19 cellular contexts compared by ENCODE assay signal in genomic region chr15:101213570-101213969, GRCh38. TPM values are rescaled to one million over a fixed set of nuclear protein-coding genes. Genes with fewer than 3 reads are reported as not detected.
A peak's percentile ranks its signal among the peaks of the same experiment; 100 is the strongest.
DNase-seq lines count a peak whose midpoint lies in the region; ATAC-seq, FAIRE-seq and TF ChIP-seq lines count a peak whose summit lies in the region.
"Had no signal": no experiment of that assay in that cellular context is flagged by ENCODE, and none has a peak within 500 bp of the region (broad histone marks: within the 10 kb centered on the region; RNA-seq: fewer than 3 reads in every experiment).

No MANE protein-coding gene starts in this region.

- no peaks in the 10 kb centered on the region for H3K9me1 ChIP-seq in keratinocyte (ENCODE audit: control insufficient read depth, extremely low read depth, insufficient read depth, low read length)

- no peaks in the 10 kb centered on the region for H3K27me3 Mint-ChIP-seq in activated CD8-positive, alpha-beta T cell treated with anti-CD3 and anti-CD28 coated beads for 36 hours
- no peaks in the 10 kb centered on the region for H3K27me3 Mint-ChIP-seq in activated CD8-positive, alpha-beta T cell treated with anti-CD3 and anti-CD28 coated beads, Interleukin-2, amount 10 ng/mL, durations not matched to agents 7 days and 5 days (ENCODE audit: low read depth)
- H3K27me3 Mint-ChIP-seq in CD4-positive, CD25-positive, alpha-beta regulatory T cell, result no peaks in the 10 kb centered on the region
- H3K27me3 Mint-ChIP-seq in activated T-helper 17 cell treated with anti-CD3 and anti-CD28 coated beads, Interleukin-2, amount 50 U/mL, for 72 hours, result no peaks in the 10 kb centered on the region
- H3K27me3 Mint-ChIP-seq in chondrocyte (ENCODE audit: low read depth), result no peaks in the 10 kb centered on the region
- H3K27me3 Mint-ChIP-seq: CD4-positive, alpha-beta memory T cell had no signal

- H3K27ac ChIP-seq in CD4-positive, CD25-positive, alpha-beta regulatory T cell (ENCODE audit: insufficient read depth, low read length, poor library complexity, severe bottlenecking), result no peak overlapping the region
- peak overlapping the region; percentile 72 for H3K27ac ChIP-seq in keratinocyte (ENCODE audit: control insufficient read depth, insufficient read depth, low read length)

- DNase-seq in activated CD8-positive, alpha-beta T cell treated with anti-CD3 and anti-CD28 coated beads for 36 hours, result no peak
- no peak for DNase-seq in activated CD8-positive, alpha-beta T cell treated with anti-CD3 and anti-CD28 coated beads, Interleukin-2, amount 10 ng/mL, durations not matched to agents 7 days and 5 days
- no peak for DNase-seq in CD4-positive, CD25-positive, alpha-beta regulatory T cell
- DNase-seq in keratinocyte (ENCODE audit: low read depth, low spot score) (no peak), chondrocyte (ENCODE audit: low spot score) (no peak)
- no peak for DNase-seq in stimulated activated naive CD4-positive, alpha-beta T cell treated with Interleukin-2 at 50 U/mL for 16 hours (lab: John Stamatoyannopoulos, UW)
- DNase-seq: CD4-positive, alpha-beta memory T cell; DMS79; HCEC 1CT; KBM-7; NCI-H1092; NCI-H2107; NCI-H345; NCI-H526 treated with DMSO at 0.1 percent for 48 hours; NK-92 treated with Interleukin-12 subunit alpha and Interleukin-12 subunit beta, amount 100 ng/mL, for 24 hours; PC-3 had no signal

- H3K4me3 Mint-ChIP-seq in activated CD8-positive, alpha-beta T cell treated with anti-CD3 and anti-CD28 coated beads for 36 hours, result no peak overlapping the region
- no peak overlapping the region for H3K4me3 Mint-ChIP-seq in activated CD8-positive, alpha-beta T cell treated with anti-CD3 and anti-CD28 coated beads, Interleukin-2, amount 10 ng/mL, durations not matched to agents 7 days and 5 days
- no peak overlapping the region for H3K4me3 Mint-ChIP-seq in CD4-positive, CD25-positive, alpha-beta regulatory T cell
- H3K4me3 Mint-ChIP-seq in activated T-helper 17 cell treated with anti-CD3 and anti-CD28 coated beads, Interleukin-2, amount 50 U/mL, for 72 hours, result peak overlapping the region; percentile 10
- no peak overlapping the region for H3K4me3 Mint-ChIP-seq in chondrocyte (ENCODE audit: unreplicated experiment)
- H3K4me3 Mint-ChIP-seq: CD4-positive, alpha-beta memory T cell had no signal

- intact Hi-C loops in activated CD8-positive, alpha-beta T cell treated with anti-CD3 and anti-CD28 coated beads for 36 hours (cut with micrococcal nuclease), result no loop called here

- peaks cover 79% of the 10 kb centered on the region for H3K4me1 Mint-ChIP-seq in activated CD8-positive, alpha-beta T cell treated with anti-CD3 and anti-CD28 coated beads for 36 hours (ENCODE audit: low read depth)
- peaks cover 62% of the 10 kb centered on the region for H3K4me1 Mint-ChIP-seq in activated CD8-positive, alpha-beta T cell treated with anti-CD3 and anti-CD28 coated beads, Interleukin-2, amount 10 ng/mL, durations not matched to agents 7 days and 5 days (ENCODE audit: low read depth)
- peaks cover 33 to 81% (median 71%) of the 10 kb centered on the region in 4 donors for H3K4me1 Mint-ChIP-seq in CD4-positive, CD25-positive, alpha-beta regulatory T cell
- peaks cover 70% of the 10 kb centered on the region for H3K4me1 Mint-ChIP-seq in activated T-helper 17 cell treated with anti-CD3 and anti-CD28 coated beads, Interleukin-2, amount 50 U/mL, for 72 hours
- H3K4me1 Mint-ChIP-seq in chondrocyte (ENCODE audit: low read depth), result peaks cover 43% of the 10 kb centered on the region

- peak overlapping the region; percentile 73 for H3K4me2 ChIP-seq in keratinocyte (ENCODE audit: control insufficient read depth, extremely low read depth, insufficient read depth, low read depth, low read length)

- no peak overlapping the region for H2AFZ ChIP-seq in keratinocyte (ENCODE audit: control insufficient read depth, low read length)

- no peak for ATAC-seq in activated CD8-positive, alpha-beta T cell treated with anti-CD3 and anti-CD28 coated beads for 36 hours
- ATAC-seq in activated CD8-positive, alpha-beta T cell treated with anti-CD3 and anti-CD28 coated beads, Interleukin-2, amount 10 ng/mL, durations not matched to agents 7 days and 5 days, result no peak
- no peak for ATAC-seq in CD4-positive, CD25-positive, alpha-beta regulatory T cell (ENCODE audit: low read depth in 2 of 2)
- peak; percentile 62 for ATAC-seq in activated T-helper 17 cell treated with anti-CD3 and anti-CD28 coated beads, Interleukin-2, amount 50 U/mL, for 72 hours (replicated peaks)
- no peak for ATAC-seq in GM21576 (IDR thresholded peaks at IDR 0.05; ENCODE audit: unreplicated experiment)
- ATAC-seq: PC-3 had no signal

- H3K27me3 ChIP-seq in CD4-positive, CD25-positive, alpha-beta regulatory T cell (ENCODE audit: control insufficient read depth, insufficient read depth, low read length), result no peaks in the 10 kb centered on the region
- H3K27me3 ChIP-seq in keratinocyte (ENCODE audit: control insufficient read depth, extremely low read depth, insufficient read depth, low read length), result no peaks in the 10 kb centered on the region

- peaks cover 3% of the 10 kb centered on the region for H4K20me1 ChIP-seq in keratinocyte (ENCODE audit: control insufficient read depth, extremely low read depth, insufficient read depth, low read length)

- no peak overlapping the region for H3K4me3 ChIP-seq in CD4-positive, CD25-positive, alpha-beta regulatory T cell (ENCODE audit: low read depth, low read length)
- H3K4me3 ChIP-seq in keratinocyte (ENCODE audit: control insufficient read depth in 2 of 3, extremely low read depth in 1 of 3, insufficient read depth in 2 of 3, low read depth in 1 of 3, low read length in 3 of 3), result peak overlapping the region in 2 of 3 experiments; percentile 50 to 59

- POLR2A ChIA-PET in activated CD8-positive, alpha-beta T cell treated with anti-CD3 and anti-CD28 coated beads for 36 hours (lab: Charles Lee), result no interaction called here
- POLR2A ChIA-PET in activated CD8-positive, alpha-beta T cell treated with anti-CD3 and anti-CD28 coated beads, Interleukin-2, amount 10 ng/mL, durations not matched to agents 7 days and 5 days (lab: Charles Lee), result no interaction called here

- H3K9me3 ChIP-seq in CD4-positive, CD25-positive, alpha-beta regulatory T cell (ENCODE audit: control insufficient read depth in 2 of 2, low read length in 2 of 2), result no peaks in the 10 kb centered on the region
- no peaks in the 10 kb centered on the region for H3K9me3 ChIP-seq in keratinocyte (ENCODE audit: control insufficient read depth, low read depth, low read length)

- no peak for TF ChIP-seq CTCF in activated CD8-positive, alpha-beta T cell treated with anti-CD3 and anti-CD28 coated beads for 36 hours (IDR thresholded peaks at IDR 0.05)
- TF ChIP-seq CTCF in keratinocyte (optimal IDR thresholded peaks at IDR 0.05 in 1 of 3, IDR thresholded peaks at IDR 0.05 in 1 of 3, conservative IDR thresholded peaks at IDR 0.05 in 1 of 3; ENCODE audit: extremely low read depth in 1 of 3, insufficient read depth in 2 of 3, low read length in 3 of 3), result no peak
- TF ChIP-seq CTCF in chondrocyte (IDR thresholded peaks at IDR 0.05), result no peak

- H3K9me3 Mint-ChIP-seq in activated CD8-positive, alpha-beta T cell treated with anti-CD3 and anti-CD28 coated beads for 36 hours, result no peaks in the 10 kb centered on the region
- no peaks in the 10 kb centered on the region for H3K9me3 Mint-ChIP-seq in activated CD8-positive, alpha-beta T cell treated with anti-CD3 and anti-CD28 coated beads, Interleukin-2, amount 10 ng/mL, durations not matched to agents 7 days and 5 days (ENCODE audit: insufficient read depth)
- H3K9me3 Mint-ChIP-seq in CD4-positive, CD25-positive, alpha-beta regulatory T cell, result no peaks in the 10 kb centered on the region
- no peaks in the 10 kb centered on the region for H3K9me3 Mint-ChIP-seq in activated T-helper 17 cell treated with anti-CD3 and anti-CD28 coated beads, Interleukin-2, amount 50 U/mL, for 72 hours
- no peaks in the 10 kb centered on the region for H3K9me3 Mint-ChIP-seq in chondrocyte (ENCODE audit: low read depth)
- H3K9me3 Mint-ChIP-seq: CD4-positive, alpha-beta memory T cell had no signal

- peak overlapping the region; percentile 17 for H3K27ac Mint-ChIP-seq in activated CD8-positive, alpha-beta T cell treated with anti-CD3 and anti-CD28 coated beads for 36 hours
- H3K27ac Mint-ChIP-seq in activated CD8-positive, alpha-beta T cell treated with anti-CD3 and anti-CD28 coated beads, Interleukin-2, amount 10 ng/mL, durations not matched to agents 7 days and 5 days, result no peak overlapping the region
- peak overlapping the region in 2 of 3 donors; percentile 24 to 29 for H3K27ac Mint-ChIP-seq in CD4-positive, CD25-positive, alpha-beta regulatory T cell
- peak overlapping the region; percentile 44 for H3K27ac Mint-ChIP-seq in activated T-helper 17 cell treated with anti-CD3 and anti-CD28 coated beads, Interleukin-2, amount 50 U/mL, for 72 hours
- H3K27ac Mint-ChIP-seq in chondrocyte (ENCODE audit: unreplicated experiment), result no peak overlapping the region

- dilution Hi-C loops in keratinocyte (cut with MboI; ENCODE audit: extremely low pct_ligation_motif_present, low sequenced_read_pairs), result no loop called here

- H3K36me3 Mint-ChIP-seq in activated CD8-positive, alpha-beta T cell treated with anti-CD3 and anti-CD28 coated beads for 36 hours (ENCODE audit: low read depth), result peaks cover 38% of the 10 kb centered on the region
- peaks cover 53% of the 10 kb centered on the region for H3K36me3 Mint-ChIP-seq in activated CD8-positive, alpha-beta T cell treated with anti-CD3 and anti-CD28 coated beads, Interleukin-2, amount 10 ng/mL, durations not matched to agents 7 days and 5 days (ENCODE audit: low read depth)
- peaks cover 18% of the 10 kb centered on the region for H3K36me3 Mint-ChIP-seq in CD4-positive, CD25-positive, alpha-beta regulatory T cell
- peaks cover 79% of the 10 kb centered on the region for H3K36me3 Mint-ChIP-seq in activated T-helper 17 cell treated with anti-CD3 and anti-CD28 coated beads, Interleukin-2, amount 50 U/mL, for 72 hours (ENCODE audit: low read depth)
- H3K36me3 Mint-ChIP-seq in chondrocyte (ENCODE audit: low read depth), result peaks cover 2% of the 10 kb centered on the region

- peaks cover 7% of the 10 kb centered on the region for H3K4me1 ChIP-seq in CD4-positive, CD25-positive, alpha-beta regulatory T cell (ENCODE audit: control insufficient read depth, insufficient read depth, low read length, poor library complexity, severe bottlenecking)
- peaks cover 64% of the 10 kb centered on the region for H3K4me1 ChIP-seq in keratinocyte (ENCODE audit: control insufficient read depth, extremely low read depth, insufficient read depth, low read length)

- CTCF ChIA-PET in activated CD8-positive, alpha-beta T cell treated with anti-CD3 and anti-CD28 coated beads for 36 hours (lab: Charles Lee), result no interaction called here
- CTCF ChIA-PET in activated CD8-positive, alpha-beta T cell treated with anti-CD3 and anti-CD28 coated beads, Interleukin-2, amount 10 ng/mL, durations not matched to agents 7 days and 5 days (lab: Charles Lee), result no interaction called here

- H3K9ac ChIP-seq in keratinocyte (ENCODE audit: control insufficient read depth, extremely low read depth, insufficient read depth, low read length), result peak overlapping the region; percentile 39

- no peaks in the 10 kb centered on the region for H3K36me3 ChIP-seq in CD4-positive, CD25-positive, alpha-beta regulatory T cell (ENCODE audit: control insufficient read depth, insufficient read depth, low read length)
- peaks cover 0 to 3% of the 10 kb centered on the region in 2 experiments for H3K36me3 ChIP-seq in keratinocyte (ENCODE audit: control insufficient read depth in 2 of 2, extremely low read depth in 1 of 2, insufficient read depth in 2 of 2, low read length in 2 of 2)

- FAIRE-seq in keratinocyte (lab: Jason Lieb, UNC), result peak; percentile 74
- FAIRE-seq: A204.1 had no signal

- H3K79me2 ChIP-seq in keratinocyte (ENCODE audit: control insufficient read depth, insufficient read depth, low read length), result peaks cover 93% of the 10 kb centered on the region

RNA-seq across cellular contexts. Expression of gene CHSY1, which starts 38.3 kb away (rescaled TPM):
- 10 to 100 TPM; 57.9 to 58.3 TPM for total RNA-seq in activated CD8-positive, alpha-beta T cell treated with anti-CD3 and anti-CD28 coated beads for 36 hours
- total RNA-seq in activated CD8-positive, alpha-beta T cell treated with anti-CD3 and anti-CD28 coated beads, Interleukin-2, amount 10 ng/mL, durations not matched to agents 7 days and 5 days, result 10 to 100 TPM; 44.6 to 46.4 TPM
- total RNA-seq in CD4-positive, CD25-positive, alpha-beta regulatory T cell, result 24.8 TPM
- 1 to 10 TPM; 2.4 to 3.8 (median 2.6) TPM for polyA plus RNA-seq in CD4-positive, CD25-positive, alpha-beta regulatory T cell
- total RNA-seq in activated T-helper 17 cell treated with anti-CD3 and anti-CD28 coated beads, Interleukin-2, amount 50 U/mL, for 72 hours, result 100 to 1,000 TPM in 1 of 2 donors, 10 to 100 TPM in 1; 47.4 to 114 TPM
- 18.1 to 28.3 TPM (median 27.0 TPM) in 3 replicates for polyA plus RNA-seq in keratinocyte
- polyA plus RNA-seq in keratinocyte (2011; ENCODE audit: low read depth), result 5.1 TPM
- 15.2 and 20.9 TPM in 2 replicates for polyA plus RNA-seq in keratinocyte (2011; cell fraction: cytosol; rRNA removed)
- 33.3 and 36.1 TPM in 2 replicates for polyA plus RNA-seq in keratinocyte (2011; cell fraction: nucleus; rRNA removed)
- polyA plus RNA-seq in keratinocyte (2012; ENCODE audit: low replicate concordance), result 7.2 and 21.3 TPM in 2 replicates
- 19.8 to 29.4 TPM (median 20.2 TPM) in 3 replicates for polyA minus RNA-seq in keratinocyte
- polyA minus RNA-seq in keratinocyte (2011; cell fraction: cytosol; rRNA and poly(A)+ RNA removed), result 16.7 TPM
- 24.5 and 51.2 TPM in 2 replicates for polyA minus RNA-seq in keratinocyte (2011; cell fraction: nucleus; rRNA and poly(A)+ RNA removed)
- total RNA-seq in chondrocyte, result 41.2 to 60.9 TPM (median 58.5 TPM) in 3 replicates

Comparison
In these comparisons a context has a peak if more than half of its experiments do, and no peak if none do; other contexts are left out.
1. H3K27ac Mint-ChIP-seq: peak in activated CD8-positive, alpha-beta T cell treated with anti-CD3 and anti-CD28 coated beads for 36 hours (single experiment), CD4-positive, CD25-positive, alpha-beta regulatory T cell (2 of 3) and activated T-helper 17 cell treated with anti-CD3 and anti-CD28 coated beads, Interleukin-2, amount 50 U/mL, for 72 hours (single experiment); none in activated CD8-positive, alpha-beta T cell treated with anti-CD3 and anti-CD28 coated beads, Interleukin-2, amount 10 ng/mL, durations not matched to agents 7 days and 5 days (single experiment) and chondrocyte (single experiment).